Comparison of ENCODE assay signal across 1 cellular context in genomic region chr16:85453-85782, GRCh38.
TF ChIP-seq lines count a peak whose summit lies in the region.

No MANE protein-coding gene starts in this region.

TF ChIP-seq in HepG2, 621 proteins besides CTCF, POLR2A, EP300 and RAD21:
- no peak for TF ChIP-seq HIVEP1 (CRISPR knock-in tag; IDR thresholded peaks at IDR 0.05)
- TF ChIP-seq TBX3 (IDR thresholded peaks at IDR 0.05; ENCODE audit: borderline replicate concordance), result no peak
- no peak for TF ChIP-seq SMAD9 (CRISPR knock-in tag; IDR thresholded peaks at IDR 0.05)
- TF ChIP-seq CENPBD1 (CRISPR knock-in tag; IDR thresholded peaks at IDR 0.05; ENCODE audit: borderline replicate concordance, low read depth), result no peak
- TF ChIP-seq CCAR2 (optimal IDR thresholded peaks at IDR 0.05; ENCODE audit: low read depth, low read length), result no peak
- no peak for TF ChIP-seq SIN3B (IDR thresholded peaks at IDR 0.05; ENCODE audit: low read length)
- no peak for TF ChIP-seq ZNF263 (CRISPR knock-in tag; IDR thresholded peaks at IDR 0.05)
- TF ChIP-seq AGO2 (optimal IDR thresholded peaks at IDR 0.05; ENCODE audit: low read depth, low read length), result peak; percentile 78
- no peak for TF ChIP-seq MBNL3 (CRISPR knock-in tag; conservative IDR thresholded peaks at IDR 0.05)
- TF ChIP-seq RBFOX2 (IDR thresholded peaks at IDR 0.05; ENCODE audit: low read depth, low read length), result peak; percentile 49; the same call in 1 of the 2 replicates
- no peak for TF ChIP-seq KAT8 (CRISPR knock-in tag; IDR thresholded peaks at IDR 0.05)
- no peak for TF ChIP-seq KLF15 (CRISPR knock-in tag; IDR thresholded peaks at IDR 0.05; ENCODE audit: borderline replicate concordance)
- no peak for TF ChIP-seq PBX3 (CRISPR knock-in tag; IDR thresholded peaks at IDR 0.05; ENCODE audit: borderline replicate concordance)
- no peak for TF ChIP-seq ZNF224 (CRISPR knock-in tag; IDR thresholded peaks at IDR 0.05)
